14 cellular contexts compared by ENCODE assay signal in the genomic region with DNA sequence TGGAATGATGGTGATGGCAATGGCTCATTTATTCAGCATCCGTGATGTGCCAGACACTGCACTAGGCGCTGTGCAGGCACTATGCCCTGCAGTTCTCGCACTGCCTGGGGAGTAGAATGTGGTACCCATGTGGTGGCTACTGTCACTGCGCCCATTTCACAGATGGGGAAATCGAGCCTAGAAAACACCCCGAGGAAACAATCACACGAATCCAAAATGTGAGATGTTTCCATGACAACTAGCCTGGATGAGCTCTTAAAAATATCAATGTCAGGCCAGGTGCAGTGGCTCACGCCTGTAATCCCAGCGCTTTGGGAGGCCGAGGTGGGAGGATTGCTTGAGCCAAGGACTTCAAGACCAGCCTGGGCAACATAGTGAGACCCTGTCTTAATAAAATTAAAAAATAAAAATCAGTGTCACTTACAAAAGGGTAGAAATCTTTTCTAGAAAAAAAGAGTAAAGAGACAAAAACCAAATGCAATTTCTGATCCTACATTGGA. TPM values are rescaled to one million over a fixed set of nuclear protein-coding genes. Genes with fewer than 3 reads are reported as not detected.
DNase-seq lines count a peak whose midpoint lies in the region; TF ChIP-seq lines count a peak whose summit lies in the region.
"Had no signal": no experiment of that assay in that cellular context is flagged by ENCODE, and none has a peak within 500 bp of the region (broad histone marks: within the 10 kb centered on the region; RNA-seq: fewer than 3 reads in every experiment).

No MANE protein-coding gene starts in this region.

- no peak overlapping the region for H2AFZ ChIP-seq in ACC112 (ENCODE audit: low read length, unreplicated experiment)

- DNase-seq in HFFc6 (no peak), caudate nucleus (lab: John Stamatoyannopoulos, UW) (peak in 2 of 61 donors; percentile 21 to 37), NCI-H82 (lab: John Stamatoyannopoulos, UW) (no peak), NOMO-1 treated with dmso at 0.1 percent for 144 hours (lab: John Stamatoyannopoulos, UW; ENCODE audit: unreplicated experiment) (no peak), HUDEP-2 (lab: John Stamatoyannopoulos, UW; ENCODE audit: unreplicated experiment in 76 of 76) (no peak), NCI-H345 treated with DMSO at 0.1 percent for 48 hours (lab: John Stamatoyannopoulos, UW; ENCODE audit: unreplicated experiment) (no peak)
- DNase-seq: activated CD4-positive, alpha-beta memory T cell treated with anti-CD3 and anti-CD28 coated beads for 36 hours; amniotic stem cell; DND-41; stimulated activated CD4-positive, alpha-beta T cell treated with anti-CD3 and anti-CD28 coated beads, Interleukin-12 subunit alpha, Interleukin-12 subunit beta, amount 100 ng/mL, for 4 hours had no signal

- H3K4me1 Mint-ChIP-seq in HFFc6 (ENCODE audit: low read depth): peaks cover 38% of the 10 kb centered on the region

- H3K27me3 ChIP-seq in ACC112 (ENCODE audit: insufficient read depth, low read length): no peaks in the 10 kb centered on the region
- H3K27me3 ChIP-seq in muscle layer of duodenum (ENCODE audit: low read depth, low read length): no peaks in the 10 kb centered on the region
- H3K27me3 ChIP-seq: BLaER1 had no signal

- no peaks in the 10 kb centered on the region; the same call in 1 of the 2 replicates for H3K27me3 Mint-ChIP-seq in HFFc6 (ENCODE audit: insufficient read depth)

- H3K9me3 ChIP-seq in muscle layer of duodenum (ENCODE audit: control insufficient read depth in 1 of 2, low read length in 2 of 2): no peaks in the 10 kb centered on the region
- H3K9me3 ChIP-seq: BLaER1 had no signal

- H3K79me2 ChIP-seq in ACC112 (ENCODE audit: control insufficient read depth, insufficient read depth, low read length, unreplicated experiment): no peaks in the 10 kb centered on the region

- H3K36me3 ChIP-seq in ACC112 (ENCODE audit: insufficient read depth, low read length): no peaks in the 10 kb centered on the region
- H3K36me3 ChIP-seq in muscle layer of duodenum (ENCODE audit: control insufficient read depth in 1 of 2, insufficient read depth in 2 of 2, low read length in 2 of 2): peaks cover 0 to 3% of the 10 kb centered on the region in 2 donors
- H3K36me3 ChIP-seq: BLaER1 had no signal

- H3K36me3 Mint-ChIP-seq in HFFc6 (ENCODE audit: low read depth): no peaks in the 10 kb centered on the region
- H3K36me3 Mint-ChIP-seq: activated CD4-positive, alpha-beta memory T cell treated with anti-CD3 and anti-CD28 coated beads for 36 hours had no signal

- peak; percentile 64 for TF ChIP-seq CTCF in HFFc6 (IDR thresholded peaks at IDR 0.05)

- H3K4me3 Mint-ChIP-seq in HFFc6: peak overlapping the region; percentile 81
- H3K4me3 Mint-ChIP-seq: activated CD4-positive, alpha-beta memory T cell treated with anti-CD3 and anti-CD28 coated beads for 36 hours had no signal

- H3K4me3 ChIP-seq in ACC112 (ENCODE audit: low read depth, low read length): no peak overlapping the region
- H3K4me3 ChIP-seq in muscle layer of duodenum (ENCODE audit: low read depth in 1 of 2, low read length in 2 of 2): no peak overlapping the region
- H3K4me3 ChIP-seq: BLaER1 had no signal

- peak overlapping the region; percentile 75; the same call in 1 of the 2 replicates for H3K27ac ChIP-seq in ACC112 (ENCODE audit: low read depth, low read length)
- H3K27ac ChIP-seq in caudate nucleus (ENCODE audit: low read depth, low read length): peak overlapping the region; percentile 95
- H3K27ac ChIP-seq in muscle layer of duodenum (ENCODE audit: low read length): peak overlapping the region; percentile 25
- H3K27ac ChIP-seq: BLaER1 had no signal

- no peaks in the 10 kb centered on the region for H3K9me3 Mint-ChIP-seq in HFFc6
- H3K9me3 Mint-ChIP-seq: activated CD4-positive, alpha-beta memory T cell treated with anti-CD3 and anti-CD28 coated beads for 36 hours; activated T-helper 2 cell treated with anti-CD3 and anti-CD28 coated beads, Interferon-gamma antibody, Interleukin-2, Interleukin-4, amounts not matched to agents 10 μg/mL and 5 μg/mL and 100 μg/mL, durations not matched to agents 14 hours and 24 hours and 36 hours had no signal

- peak overlapping the region; percentile 98 for H3K27ac Mint-ChIP-seq in HFFc6
- H3K27ac Mint-ChIP-seq: activated CD4-positive, alpha-beta memory T cell treated with anti-CD3 and anti-CD28 coated beads for 36 hours; activated T-helper 2 cell treated with anti-CD3 and anti-CD28 coated beads, Interferon-gamma antibody, Interleukin-2, Interleukin-4, amounts not matched to agents 10 μg/mL and 5 μg/mL and 100 μg/mL, durations not matched to agents 14 hours and 24 hours and 36 hours had no signal

- H3K4me1 ChIP-seq in ACC112 (ENCODE audit: control insufficient read depth, insufficient read depth, low read length, unreplicated experiment) (peaks cover 24% of the 10 kb centered on the region), muscle layer of duodenum (ENCODE audit: control insufficient read depth in 1 of 2, insufficient read depth in 2 of 2, low read length in 2 of 2) (peaks cover 0 to 10% of the 10 kb centered on the region in 2 donors)

RNA-seq across cellular contexts. Expression of a gene that starts 57.9 kb away (rescaled TPM):
- 10 to 100 TPM; 40.7 to 49.3 (median 41.7) TPM for total RNA-seq in HFFc6 (2021; fragmentation: NEBNext Ultra II Directional; extraction: Animal tissue kit (Norgen Biotek cat#: 25700))

Comparison
In these comparisons a context has a peak if more than half of its experiments do, and no peak if none do; other contexts are left out.
1. H3K27ac ChIP-seq: peak in every context shown above with its lines; median percentile 95 in caudate nucleus; 75 in ACC112; 25 in muscle layer of duodenum.